9 cellular contexts compared by ENCODE assay signal in the genomic region with DNA sequence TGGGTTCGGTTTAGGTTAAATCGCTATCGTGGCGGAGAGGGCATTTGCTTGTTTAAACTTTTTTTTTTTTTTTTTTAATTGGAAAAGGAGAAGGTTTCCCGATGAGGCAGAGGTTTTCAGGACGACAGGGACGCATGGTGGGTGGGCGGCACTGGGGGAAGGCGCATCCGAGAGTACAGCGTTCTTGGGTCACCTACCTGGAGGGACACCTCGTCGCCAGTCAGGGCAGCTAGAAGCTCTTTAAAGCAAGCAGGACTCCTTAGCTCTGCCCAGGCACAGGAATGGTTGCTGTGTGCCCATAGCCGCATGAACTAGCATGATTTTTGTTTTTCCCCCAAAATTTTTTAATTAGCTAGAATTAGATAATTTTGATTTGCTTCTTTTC. TPM values are rescaled to one million over a fixed set of nuclear protein-coding genes. Genes with fewer than 3 reads are reported as not detected.
DNase-seq lines count a peak whose midpoint lies in the region; ATAC-seq and TF ChIP-seq lines count a peak whose summit lies in the region.
"Had no signal": no experiment of that assay in that cellular context is flagged by ENCODE, and none has a peak within 500 bp of the region (broad histone marks: within the 10 kb centered on the region; RNA-seq: fewer than 3 reads in every experiment).

No MANE protein-coding gene starts in this region.

- TF ChIP-seq CTCF in brain (conservative IDR thresholded peaks at IDR 0.05) (no peak), mesothelial cell of epicardium (IDR thresholded peaks at IDR 0.05; ENCODE audit: unreplicated experiment) (no peak)

- 8% methylated on average over 14 of the region's 14 CpGs for WGBS in thymus

- ATAC-seq in activated T-cell treated with anti-CD3 and anti-CD28 coated beads, Interleukin-2, amount 50 U/mL, for 4 hours, result no peak
- ATAC-seq in HG03460 (IDR thresholded peaks at IDR 0.05; ENCODE audit: unreplicated experiment), result no peak

- H3K27ac Mint-ChIP-seq in brain (peak overlapping the region; percentile 20 to 90 (median 39)), mesothelial cell of epicardium (no peak overlapping the region)

- no peaks in the 10 kb centered on the region for H3K36me3 Mint-ChIP-seq in activated T-cell treated with anti-CD3 and anti-CD28 coated beads, Interleukin-2, amount 50 U/mL, for 4 hours (ENCODE audit: insufficient read depth)
- H3K36me3 Mint-ChIP-seq in brain (no peaks in the 10 kb centered on the region), mesothelial cell of epicardium (no peaks in the 10 kb centered on the region)

- H3K27me3 Mint-ChIP-seq in activated T-cell treated with anti-CD3 and anti-CD28 coated beads, Interleukin-2, amount 50 U/mL, for 4 hours (ENCODE audit: low read depth), result peaks cover 36% of the 10 kb centered on the region
- peaks cover 28% of the 10 kb centered on the region for H3K27me3 Mint-ChIP-seq in brain
- H3K27me3 Mint-ChIP-seq in mesothelial cell of epicardium (ENCODE audit: low read depth), result peaks cover 30% of the 10 kb centered on the region

- H3K4me1 Mint-ChIP-seq in activated T-cell treated with anti-CD3 and anti-CD28 coated beads, Interleukin-2, amount 50 U/mL, for 4 hours (ENCODE audit: low read depth), result peaks cover 22% of the 10 kb centered on the region
- peaks cover 61% of the 10 kb centered on the region for H3K4me1 Mint-ChIP-seq in brain
- H3K4me1 Mint-ChIP-seq in mesothelial cell of epicardium, result peaks cover 59% of the 10 kb centered on the region

- no peak for DNase-seq in activated T-cell treated with anti-CD3 and anti-CD28 coated beads, Interleukin-2, amount 50 U/mL, for 4 hours
- DNase-seq in activated T-cell treated with anti-CD3 and anti-CD28 coated beads, Interleukin-2, amount 50 U/mL, for 1 hour, result no peak
- no peak for DNase-seq in mesothelial cell of epicardium (ENCODE audit: low spot score in 2 of 2, unreplicated experiment in 2 of 2)
- DNase-seq in AG20443 (ENCODE audit: low spot score), result no peak
- DNase-seq in globus pallidus (ENCODE audit: low spot score), result no peak

- H3K27me3 ChIP-seq in thymus (ENCODE audit: control insufficient read depth, insufficient read depth), result no peaks in the 10 kb centered on the region

- peak overlapping the region; percentile 93 for H3K27ac ChIP-seq in thymus (ENCODE audit: low read depth)
- H3K27ac ChIP-seq: C4-2B had no signal

- H3K9me3 ChIP-seq in thymus (ENCODE audit: control insufficient read depth), result no peaks in the 10 kb centered on the region

- H3K9me3 Mint-ChIP-seq in activated T-cell treated with anti-CD3 and anti-CD28 coated beads, Interleukin-2, amount 50 U/mL, for 4 hours, result no peaks in the 10 kb centered on the region
- H3K9me3 Mint-ChIP-seq in brain (peaks cover 0 to 4% (median 0%) of the 10 kb centered on the region in 5 experiments), mesothelial cell of epicardium (no peaks in the 10 kb centered on the region)

- H3K4me1 ChIP-seq in thymus (ENCODE audit: control insufficient read depth, insufficient read depth, low read length), result peaks cover 31% of the 10 kb centered on the region

- H3K4me3 ChIP-seq in thymus (ENCODE audit: low read length), result peak overlapping the region; percentile 96

- peak overlapping the region; percentile 73 for H3K4me3 Mint-ChIP-seq in activated T-cell treated with anti-CD3 and anti-CD28 coated beads, Interleukin-2, amount 50 U/mL, for 4 hours
- H3K4me3 Mint-ChIP-seq in brain, result peak overlapping the region; percentile 78 to 89 (median 83)
- peak overlapping the region; percentile 74 for H3K4me3 Mint-ChIP-seq in mesothelial cell of epicardium

- peaks cover 7% of the 10 kb centered on the region for H3K36me3 ChIP-seq in thymus (ENCODE audit: control insufficient read depth, insufficient read depth)

RNA-seq across cellular contexts. Expression of a gene that starts 0.4 kb away (rescaled TPM):
- total RNA-seq in activated T-cell treated with anti-CD3 and anti-CD28 coated beads, Interleukin-2, amount 50 U/mL, for 4 hours, result 10 to 100 TPM; 17.5 to 20.4 (median 18.3) TPM
- polyA plus RNA-seq in brain (ENCODE audit: insufficient read depth, low read depth, low replicate concordance) (20.2 TPM), thymus (46.9 TPM)
- 26.2 to 29.7 TPM (median 29.2 TPM) in 3 replicates for total RNA-seq in mesothelial cell of epicardium
